Comparison of ENCODE assay signal across 13 cellular contexts in genomic region chr17:21282850-21283249, GRCh38. TPM values are rescaled to one million over a fixed set of nuclear protein-coding genes. Genes with fewer than 3 reads are reported as not detected.
DNase-seq lines count a peak whose midpoint lies in the region; ATAC-seq and TF ChIP-seq lines count a peak whose summit lies in the region.
"Had no signal": no experiment of that assay in that cellular context is flagged by ENCODE, and none has a peak within 500 bp of the region (broad histone marks: within the 10 kb centered on the region; RNA-seq: fewer than 3 reads in every experiment).

No MANE protein-coding gene starts in this region.

- peaks cover 27% of the 10 kb centered on the region for H3K36me3 Mint-ChIP-seq in activated CD8-positive, alpha-beta T cell treated with anti-CD3 and anti-CD28 coated beads for 36 hours (ENCODE audit: low read depth)
- H3K36me3 Mint-ChIP-seq in activated CD8-positive, alpha-beta T cell treated with anti-CD3 and anti-CD28 coated beads, Interleukin-2, amount 10 ng/mL, durations not matched to agents 7 days and 5 days (ENCODE audit: low read depth), result peaks cover 14% of the 10 kb centered on the region
- peaks cover 9% of the 10 kb centered on the region for H3K36me3 Mint-ChIP-seq in activated B cell treated with CpG ODN at 0.5 μM for 24 hours (ENCODE audit: low read depth)
- peaks cover 7 to 16% of the 10 kb centered on the region in 2 donors for H3K36me3 Mint-ChIP-seq in stimulated activated naive B cell treated with anti-CD40 and anti-IgM and Interleukin-4, amounts not matched to agents 10 μg/mL and 1 μg/mL and 100 μg/mL, for 72 hours
- peaks cover 28% of the 10 kb centered on the region for H3K36me3 Mint-ChIP-seq in activated T-helper 2 cell treated with anti-CD3 and anti-CD28 coated beads, Interferon-gamma antibody, Interleukin-2, Interleukin-4, amounts not matched to agents 10 μg/mL and 5 μg/mL and 100 μg/mL, durations not matched to agents 14 hours and 24 hours and 36 hours (ENCODE audit: low read depth)

- H3K36me3 ChIP-seq in mesodermal cell (ENCODE audit: control insufficient read depth, insufficient read depth, low read length), result peaks cover 5% of the 10 kb centered on the region

- POLR2A ChIA-PET in activated CD8-positive, alpha-beta T cell treated with anti-CD3 and anti-CD28 coated beads for 36 hours (lab: Charles Lee), result no interaction called here
- POLR2A ChIA-PET in activated CD8-positive, alpha-beta T cell treated with anti-CD3 and anti-CD28 coated beads, Interleukin-2, amount 10 ng/mL, durations not matched to agents 7 days and 5 days (lab: Charles Lee), result interaction anchor here (0.6 to 1.3 kb wide), 2 partner anchors 16 to 43 kb away, joined by 3 to 4 read pairs; no protein-coding TSS in a partner anchor
- POLR2A ChIA-PET in activated B cell treated with CpG ODN at 0.5 μM for 24 hours (lab: Charles Lee), result no interaction called here

- no peak overlapping the region for H3K4me3 ChIP-seq in mesodermal cell (ENCODE audit: extremely low read depth, insufficient read depth, low read length, poor library complexity, severe bottlenecking)
- H3K4me3 ChIP-seq: K562 had no signal

- no peaks in the 10 kb centered on the region for H3K9me3 Mint-ChIP-seq in activated CD8-positive, alpha-beta T cell treated with anti-CD3 and anti-CD28 coated beads for 36 hours
- no peaks in the 10 kb centered on the region for H3K9me3 Mint-ChIP-seq in activated CD8-positive, alpha-beta T cell treated with anti-CD3 and anti-CD28 coated beads, Interleukin-2, amount 10 ng/mL, durations not matched to agents 7 days and 5 days (ENCODE audit: insufficient read depth)
- no peaks in the 10 kb centered on the region for H3K9me3 Mint-ChIP-seq in activated B cell treated with CpG ODN at 0.5 μM for 24 hours
- no peaks in the 10 kb centered on the region for H3K9me3 Mint-ChIP-seq in stimulated activated naive B cell treated with anti-CD40 and anti-IgM and Interleukin-4, amounts not matched to agents 10 μg/mL and 1 μg/mL and 100 μg/mL, for 72 hours
- H3K9me3 Mint-ChIP-seq in activated T-helper 2 cell treated with anti-CD3 and anti-CD28 coated beads, Interferon-gamma antibody, Interleukin-2, Interleukin-4, amounts not matched to agents 10 μg/mL and 5 μg/mL and 100 μg/mL, durations not matched to agents 14 hours and 24 hours and 36 hours, result no peaks in the 10 kb centered on the region

- intact Hi-C loops in activated CD8-positive, alpha-beta T cell treated with anti-CD3 and anti-CD28 coated beads for 36 hours (cut with micrococcal nuclease), result loop anchor here (5.0 to 10.0 kb wide), 3 partner anchors 158 to 238 kb away; partner anchors contain the start of genes DHRS7B and USP22
- intact Hi-C loops in activated B cell treated with CpG ODN at 0.5 μM for 24 hours (cut with micrococcal nuclease), result loop anchor here (10.0 kb wide), 2 partner anchors 1308 to 1908 kb away; partner anchors contain the start of genes AKAP10 and MAPK7
- intact Hi-C loops in activated T-helper 2 cell treated with anti-CD3 and anti-CD28 coated beads, Interferon-gamma antibody, Interleukin-2, Interleukin-4, amounts not matched to agents 10 μg/mL and 5 μg/mL and 100 μg/mL, durations not matched to agents 14 hours and 24 hours and 36 hours (cut with micrococcal nuclease), result loop anchor here (5.0 kb wide), 1 partner anchor 39 kb away; no protein-coding TSS in a partner anchor

- 90 to 97% methylated on average over 4 to 5 of the region's 5 CpGs for WGBS in mesodermal cell (ENCODE audit: insufficient coverage in 2 of 2), 2 experiments

- H3K27ac ChIP-seq in mesodermal cell (ENCODE audit: low read depth, low read length, severe bottlenecking), result peak overlapping the region; percentile 26

- peaks cover 47% of the 10 kb centered on the region for H3K4me1 Mint-ChIP-seq in activated CD8-positive, alpha-beta T cell treated with anti-CD3 and anti-CD28 coated beads for 36 hours (ENCODE audit: low read depth)
- peaks cover 57% of the 10 kb centered on the region for H3K4me1 Mint-ChIP-seq in activated CD8-positive, alpha-beta T cell treated with anti-CD3 and anti-CD28 coated beads, Interleukin-2, amount 10 ng/mL, durations not matched to agents 7 days and 5 days (ENCODE audit: low read depth)
- H3K4me1 Mint-ChIP-seq in activated B cell treated with CpG ODN at 0.5 μM for 24 hours, result peaks cover 73% of the 10 kb centered on the region
- H3K4me1 Mint-ChIP-seq in stimulated activated naive B cell treated with anti-CD40 and anti-IgM and Interleukin-4, amounts not matched to agents 10 μg/mL and 1 μg/mL and 100 μg/mL, for 72 hours, result peaks cover 58 to 74% of the 10 kb centered on the region in 2 donors
- peaks cover 43% of the 10 kb centered on the region for H3K4me1 Mint-ChIP-seq in activated T-helper 2 cell treated with anti-CD3 and anti-CD28 coated beads, Interferon-gamma antibody, Interleukin-2, Interleukin-4, amounts not matched to agents 10 μg/mL and 5 μg/mL and 100 μg/mL, durations not matched to agents 14 hours and 24 hours and 36 hours (ENCODE audit: low read depth)

- no peaks in the 10 kb centered on the region for H3K9me3 ChIP-seq in mesodermal cell (ENCODE audit: control insufficient read depth, low read length)

- DNase-seq in activated CD8-positive, alpha-beta T cell treated with anti-CD3 and anti-CD28 coated beads for 36 hours, result no peak
- no peak for DNase-seq in activated CD8-positive, alpha-beta T cell treated with anti-CD3 and anti-CD28 coated beads, Interleukin-2, amount 10 ng/mL, durations not matched to agents 7 days and 5 days
- DNase-seq in activated B cell treated with CpG ODN at 0.5 μM for 24 hours, result no peak
- no peak for DNase-seq in stimulated activated naive B cell treated with anti-CD40 and anti-IgM and Interleukin-4, amounts not matched to agents 10 μg/mL and 1 μg/mL and 100 μg/mL, for 72 hours
- DNase-seq in NCI-H2171 treated with DMSO at 0.1 percent for 48 hours (lab: John Stamatoyannopoulos, UW), result no peak
- no peak for DNase-seq in activated T-helper 2 cell treated with anti-CD3 and anti-CD28 coated beads, Interferon-gamma antibody, Interleukin-2, Interleukin-4, amounts not matched to agents 10 μg/mL and 5 μg/mL and 100 μg/mL, durations not matched to agents 14 hours and 24 hours and 36 hours (ENCODE audit: low spot score)
- no peak for DNase-seq in T-helper 9 cell
- DNase-seq: activated CD8-positive, alpha-beta memory T cell treated with anti-CD3 and anti-CD28 coated beads, Interleukin-2, amount 50 U/mL, for 4 hours; NCI-H2107; stimulated activated CD4-positive, alpha-beta T cell treated with anti-CD3 and anti-CD28 coated beads, Interleukin-4, amount 100 ng/mL, for 1 hour; substantia nigra had no signal

- H3K27me3 Mint-ChIP-seq in activated CD8-positive, alpha-beta T cell treated with anti-CD3 and anti-CD28 coated beads for 36 hours, result no peaks in the 10 kb centered on the region
- H3K27me3 Mint-ChIP-seq in activated CD8-positive, alpha-beta T cell treated with anti-CD3 and anti-CD28 coated beads, Interleukin-2, amount 10 ng/mL, durations not matched to agents 7 days and 5 days (ENCODE audit: low read depth), result no peaks in the 10 kb centered on the region
- no peaks in the 10 kb centered on the region for H3K27me3 Mint-ChIP-seq in activated B cell treated with CpG ODN at 0.5 μM for 24 hours
- no peaks in the 10 kb centered on the region for H3K27me3 Mint-ChIP-seq in stimulated activated naive B cell treated with anti-CD40 and anti-IgM and Interleukin-4, amounts not matched to agents 10 μg/mL and 1 μg/mL and 100 μg/mL, for 72 hours
- H3K27me3 Mint-ChIP-seq in activated T-helper 2 cell treated with anti-CD3 and anti-CD28 coated beads, Interferon-gamma antibody, Interleukin-2, Interleukin-4, amounts not matched to agents 10 μg/mL and 5 μg/mL and 100 μg/mL, durations not matched to agents 14 hours and 24 hours and 36 hours (ENCODE audit: low read depth), result no peaks in the 10 kb centered on the region

- peaks cover 37% of the 10 kb centered on the region for H3K4me1 ChIP-seq in mesodermal cell (ENCODE audit: control insufficient read depth, insufficient read depth, low read length, poor library complexity, severe bottlenecking)

- TF ChIP-seq CTCF in activated CD8-positive, alpha-beta T cell treated with anti-CD3 and anti-CD28 coated beads for 36 hours (IDR thresholded peaks at IDR 0.05), result no peak
- no peak for TF ChIP-seq CTCF in activated B cell treated with CpG ODN at 0.5 μM for 24 hours (IDR thresholded peaks at IDR 0.05)

- peak overlapping the region; percentile 99 for H3K4me3 Mint-ChIP-seq in activated CD8-positive, alpha-beta T cell treated with anti-CD3 and anti-CD28 coated beads for 36 hours
- no peak overlapping the region for H3K4me3 Mint-ChIP-seq in activated CD8-positive, alpha-beta T cell treated with anti-CD3 and anti-CD28 coated beads, Interleukin-2, amount 10 ng/mL, durations not matched to agents 7 days and 5 days
- H3K4me3 Mint-ChIP-seq in activated B cell treated with CpG ODN at 0.5 μM for 24 hours, result peak overlapping the region; percentile 48
- H3K4me3 Mint-ChIP-seq in stimulated activated naive B cell treated with anti-CD40 and anti-IgM and Interleukin-4, amounts not matched to agents 10 μg/mL and 1 μg/mL and 100 μg/mL, for 72 hours, result peak overlapping the region; percentile 5 to 36
- H3K4me3 Mint-ChIP-seq in activated T-helper 2 cell treated with anti-CD3 and anti-CD28 coated beads, Interferon-gamma antibody, Interleukin-2, Interleukin-4, amounts not matched to agents 10 μg/mL and 5 μg/mL and 100 μg/mL, durations not matched to agents 14 hours and 24 hours and 36 hours (ENCODE audit: low read depth), result no peak overlapping the region

- CTCF ChIA-PET in activated CD8-positive, alpha-beta T cell treated with anti-CD3 and anti-CD28 coated beads for 36 hours (lab: Charles Lee), result no interaction called here
- CTCF ChIA-PET in activated CD8-positive, alpha-beta T cell treated with anti-CD3 and anti-CD28 coated beads, Interleukin-2, amount 10 ng/mL, durations not matched to agents 7 days and 5 days (lab: Charles Lee), result interaction anchor here (1.2 kb wide), 1 partner anchor 232 kb away, joined by 4 read pairs; no protein-coding TSS in a partner anchor
- CTCF ChIA-PET in activated B cell treated with CpG ODN at 0.5 μM for 24 hours (lab: Charles Lee), result interaction anchor here (1.0 kb wide), 1 partner anchor 240 kb away, joined by 3 read pairs; the partner anchor contains the start of gene USP22

- no peak overlapping the region for H3K27ac Mint-ChIP-seq in activated CD8-positive, alpha-beta T cell treated with anti-CD3 and anti-CD28 coated beads for 36 hours
- H3K27ac Mint-ChIP-seq in activated CD8-positive, alpha-beta T cell treated with anti-CD3 and anti-CD28 coated beads, Interleukin-2, amount 10 ng/mL, durations not matched to agents 7 days and 5 days, result no peak overlapping the region
- H3K27ac Mint-ChIP-seq in activated B cell treated with CpG ODN at 0.5 μM for 24 hours, result no peak overlapping the region
- no peak overlapping the region for H3K27ac Mint-ChIP-seq in stimulated activated naive B cell treated with anti-CD40 and anti-IgM and Interleukin-4, amounts not matched to agents 10 μg/mL and 1 μg/mL and 100 μg/mL, for 72 hours
- no peak overlapping the region for H3K27ac Mint-ChIP-seq in activated T-helper 2 cell treated with anti-CD3 and anti-CD28 coated beads, Interferon-gamma antibody, Interleukin-2, Interleukin-4, amounts not matched to agents 10 μg/mL and 5 μg/mL and 100 μg/mL, durations not matched to agents 14 hours and 24 hours and 36 hours

- no peak for ATAC-seq in activated CD8-positive, alpha-beta T cell treated with anti-CD3 and anti-CD28 coated beads for 36 hours
- ATAC-seq in activated CD8-positive, alpha-beta T cell treated with anti-CD3 and anti-CD28 coated beads, Interleukin-2, amount 10 ng/mL, durations not matched to agents 7 days and 5 days, result no peak
- ATAC-seq in activated B cell treated with CpG ODN at 0.5 μM for 24 hours (ENCODE audit: low read depth), result no peak
- ATAC-seq in stimulated activated naive B cell treated with anti-CD40 and anti-IgM and Interleukin-4, amounts not matched to agents 10 μg/mL and 1 μg/mL and 100 μg/mL, for 72 hours (replicated peaks), result no peak
- ATAC-seq: K562 had no signal

RNA-seq across cellular contexts. Expression of gene MAP2K3, which starts 1.7 kb away (rescaled TPM):
- 100 to 1,000 TPM; 151 to 153 TPM for total RNA-seq in activated CD8-positive, alpha-beta T cell treated with anti-CD3 and anti-CD28 coated beads for 36 hours
- 10 to 100 TPM; 57.4 to 57.8 TPM for total RNA-seq in activated CD8-positive, alpha-beta T cell treated with anti-CD3 and anti-CD28 coated beads, Interleukin-2, amount 10 ng/mL, durations not matched to agents 7 days and 5 days
- total RNA-seq in activated B cell treated with CpG ODN at 0.5 μM for 24 hours, result 75.1 and 81.1 TPM in 2 replicates
- 30.0 TPM for polyA plus RNA-seq in mesodermal cell (2013, experiment 1 of 2)
- 25.6 TPM for polyA plus RNA-seq in mesodermal cell (2013, experiment 2 of 2)
- total RNA-seq in activated T-helper 2 cell treated with anti-CD3 and anti-CD28 coated beads, Interferon-gamma antibody, Interleukin-2, Interleukin-4, amounts not matched to agents 10 μg/mL and 5 μg/mL and 100 μg/mL, durations not matched to agents 14 hours and 24 hours and 36 hours, result 149 and 157 TPM in 2 replicates

RNA-seq across cellular contexts. Expression of gene NATD1, which starts 29.6 kb away (rescaled TPM):
- total RNA-seq in activated CD8-positive, alpha-beta T cell treated with anti-CD3 and anti-CD28 coated beads for 36 hours, result 1 to 10 TPM; 1.1 to 1.3 TPM
- 1 to 10 TPM; 1.1 to 1.3 TPM for total RNA-seq in activated CD8-positive, alpha-beta T cell treated with anti-CD3 and anti-CD28 coated beads, Interleukin-2, amount 10 ng/mL, durations not matched to agents 7 days and 5 days
- 1.5 and 1.7 TPM in 2 replicates for total RNA-seq in activated B cell treated with CpG ODN at 0.5 μM for 24 hours
- polyA plus RNA-seq in mesodermal cell (2013, experiment 1 of 2), result 11.2 TPM
- 9.6 TPM for polyA plus RNA-seq in mesodermal cell (2013, experiment 2 of 2)
- 1.4 and 1.6 TPM in 2 replicates for total RNA-seq in activated T-helper 2 cell treated with anti-CD3 and anti-CD28 coated beads, Interferon-gamma antibody, Interleukin-2, Interleukin-4, amounts not matched to agents 10 μg/mL and 5 μg/mL and 100 μg/mL, durations not matched to agents 14 hours and 24 hours and 36 hours

Comparison
In these comparisons a context has a peak if more than half of its experiments do, and no peak if none do; other contexts are left out.
1. H3K4me3 Mint-ChIP-seq: peak in activated CD8-positive, alpha-beta T cell treated with anti-CD3 and anti-CD28 coated beads for 36 hours (single experiment), activated B cell treated with CpG ODN at 0.5 μM for 24 hours (single experiment) and stimulated activated naive B cell treated with anti-CD40 and anti-IgM and Interleukin-4, amounts not matched to agents 10 μg/mL and 1 μg/mL and 100 μg/mL, for 72 hours (2 of 2); none in activated CD8-positive, alpha-beta T cell treated with anti-CD3 and anti-CD28 coated beads, Interleukin-2, amount 10 ng/mL, durations not matched to agents 7 days and 5 days (single experiment) and activated T-helper 2 cell treated with anti-CD3 and anti-CD28 coated beads, Interferon-gamma antibody, Interleukin-2, Interleukin-4, amounts not matched to agents 10 μg/mL and 5 μg/mL and 100 μg/mL, durations not matched to agents 14 hours and 24 hours and 36 hours (single experiment).